ENCODE assay signal across 8 cellular contexts in the genomic region with DNA sequence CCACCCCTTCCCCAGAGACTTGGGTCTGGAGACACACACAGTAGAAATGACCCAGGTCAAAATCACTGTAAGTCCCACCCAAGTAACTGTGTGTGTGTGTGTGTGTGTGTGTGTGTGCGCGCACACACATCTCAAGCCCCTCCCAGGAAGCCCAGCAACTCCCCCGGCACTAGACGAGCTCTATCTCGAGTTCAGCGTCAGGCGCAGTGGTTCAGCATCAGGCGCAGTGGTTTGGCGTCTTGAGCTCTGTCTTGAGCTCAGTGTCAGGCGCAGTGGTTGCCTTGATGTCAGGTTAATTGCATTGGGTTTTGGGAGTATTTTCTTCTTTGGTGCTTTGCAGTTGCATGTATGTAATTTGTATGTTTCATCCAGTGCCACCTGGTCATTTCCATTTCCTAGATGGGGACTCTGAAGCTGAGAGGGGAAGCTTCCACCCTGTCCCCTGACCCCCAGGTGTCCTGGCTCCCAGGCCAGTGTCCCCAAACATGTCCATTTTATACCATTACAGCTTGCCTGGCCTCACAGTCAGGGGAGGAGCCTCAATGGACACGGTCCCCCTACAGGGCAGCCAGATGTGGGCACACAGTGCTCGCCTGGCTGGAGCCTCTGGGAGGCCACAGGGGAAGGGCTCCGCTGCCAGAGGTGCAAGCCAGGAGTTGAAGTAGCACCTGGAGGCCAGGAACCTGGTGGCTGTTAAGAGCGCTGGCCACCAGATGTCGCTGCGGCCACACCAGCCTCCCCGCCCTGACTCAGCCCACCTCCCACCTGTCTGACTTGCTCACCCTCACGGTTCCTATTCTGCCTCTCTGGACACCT.
DNase-seq lines count a peak whose midpoint lies in the region; ATAC-seq and TF ChIP-seq lines count a peak whose summit lies in the region.

No MANE protein-coding gene starts in this region.

- intact Hi-C loops in posterior vena cava (cut with DNase I): loop anchor here (5.0 to 10.0 kb wide), 3 partner anchors 77 to 945 kb away; partner anchors contain the start of gene SULF2 (in 1 of the 2)

- H3K4me3 Mint-ChIP-seq in activated naive CD8-positive, alpha-beta T cell treated with anti-CD3 and anti-CD28 coated beads, Interleukin-2, amount 50 U/mL, for 24 hours: no peak overlapping the region

- peak; percentile 69 for ATAC-seq in activated naive CD8-positive, alpha-beta T cell treated with anti-CD3 and anti-CD28 coated beads, Interleukin-2, amount 50 U/mL, for 24 hours

- in situ Hi-C loops in G401 (cut with HindIII; ENCODE audit: low sequenced_read_pairs): no loop called here

- no peaks in the 10 kb centered on the region for H3K27me3 Mint-ChIP-seq in activated naive CD8-positive, alpha-beta T cell treated with anti-CD3 and anti-CD28 coated beads, Interleukin-2, amount 50 U/mL, for 24 hours

- TF ChIP-seq CTCF in kidney epithelial cell (IDR thresholded peaks at IDR 0.05; ENCODE audit: insufficient read depth, low read length, poor library complexity, severe bottlenecking): peak; percentile 93

- no peaks in the 10 kb centered on the region for H3K36me3 Mint-ChIP-seq in activated naive CD8-positive, alpha-beta T cell treated with anti-CD3 and anti-CD28 coated beads, Interleukin-2, amount 50 U/mL, for 24 hours (ENCODE audit: low read depth)

- DNase-seq in G401 (ENCODE audit: low spot score) (peak; percentile 30), LoVo (ENCODE audit: low spot score) (peak; percentile 49), SW480 (ENCODE audit: low spot score) (peak; percentile 83), kidney epithelial cell (ENCODE audit: low read depth) (peak; percentile 25), hepatic stellate cell (ENCODE audit: low spot score) (no peak), posterior vena cava (ENCODE audit: low spot score) (no peak)
- peak; percentile 69 for DNase-seq in activated naive CD8-positive, alpha-beta T cell treated with anti-CD3 and anti-CD28 coated beads, Interleukin-2, amount 50 U/mL, for 24 hours
- peak in 2 of 3 donors; percentile 13 to 56 for DNase-seq in stimulated activated CD4-positive, alpha-beta T cell treated with anti-CD3 and anti-CD28 coated beads, TNF-alpha, amount 100 ng/mL, for 1 hour (ENCODE audit: low read depth in 3 of 3, low spot score in 1 of 3)

- no peak overlapping the region for H3K27ac Mint-ChIP-seq in activated naive CD8-positive, alpha-beta T cell treated with anti-CD3 and anti-CD28 coated beads, Interleukin-2, amount 50 U/mL, for 24 hours

- H3K9me3 Mint-ChIP-seq in activated naive CD8-positive, alpha-beta T cell treated with anti-CD3 and anti-CD28 coated beads, Interleukin-2, amount 50 U/mL, for 24 hours: no peaks in the 10 kb centered on the region

- H3K4me1 Mint-ChIP-seq in activated naive CD8-positive, alpha-beta T cell treated with anti-CD3 and anti-CD28 coated beads, Interleukin-2, amount 50 U/mL, for 24 hours: no peaks in the 10 kb centered on the region

- no peaks in the 10 kb centered on the region for H3K27me3 ChIP-seq in kidney epithelial cell (ENCODE audit: control insufficient read depth, insufficient read depth, low read length)

- no peaks in the 10 kb centered on the region for H3K36me3 ChIP-seq in kidney epithelial cell (ENCODE audit: control insufficient read depth, insufficient read depth, low read length)

- H3K4me3 ChIP-seq in kidney epithelial cell (ENCODE audit: low read depth, low read length): no peak overlapping the region

Comparison
In these comparisons a context has a peak if more than half of its experiments do, and no peak if none do; other contexts are left out.
1. DNase-seq: peak in G401 (single experiment), LoVo (single experiment), SW480 (single experiment), activated naive CD8-positive, alpha-beta T cell treated with anti-CD3 and anti-CD28 coated beads, Interleukin-2, amount 50 U/mL, for 24 hours (single experiment), kidney epithelial cell (single experiment) and stimulated activated CD4-positive, alpha-beta T cell treated with anti-CD3 and anti-CD28 coated beads, TNF-alpha, amount 100 ng/mL, for 1 hour (2 of 3); none in hepatic stellate cell (single experiment) and posterior vena cava (single experiment).